In the genomic region with DNA sequence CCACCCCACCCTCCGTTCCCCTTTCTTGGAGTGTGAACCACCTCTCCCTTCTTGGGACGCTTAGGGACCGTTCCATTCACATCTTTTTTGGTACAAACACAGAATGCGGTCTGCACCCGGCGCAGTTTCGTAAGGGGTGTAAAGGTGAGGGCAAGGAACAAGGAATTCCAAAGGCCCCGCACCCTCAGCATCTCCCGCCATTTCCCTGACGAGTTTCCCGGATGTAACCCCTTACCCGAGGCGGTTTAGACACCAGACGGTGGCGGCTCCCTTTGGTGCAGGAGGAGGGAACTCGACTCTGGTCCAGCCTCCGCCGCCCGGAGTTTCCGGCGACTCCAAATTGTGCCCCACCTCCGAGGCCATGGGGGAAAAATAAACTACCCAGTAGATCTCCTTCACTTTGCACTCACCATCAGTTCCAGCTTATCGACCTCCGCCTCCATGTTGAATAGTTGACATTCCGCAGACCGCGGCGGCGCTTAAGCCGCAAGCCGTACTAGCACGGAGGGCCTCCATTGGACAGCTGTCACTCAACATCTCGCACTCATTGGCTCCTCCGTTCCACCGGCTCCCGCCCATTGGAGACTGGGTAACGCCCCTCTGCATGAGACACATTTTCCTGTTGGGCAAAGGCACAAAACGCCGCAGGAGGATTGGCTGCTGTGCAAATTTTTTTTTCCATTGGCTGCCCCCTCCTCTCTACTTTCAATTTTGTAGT, we compare ENCODE assay signal across 8 cellular contexts. TPM values are rescaled to one million over a fixed set of nuclear protein-coding genes. Genes with fewer than 3 reads are reported as not detected.
A peak's percentile ranks its signal among the peaks of the same experiment; 100 is the strongest.
DNase-seq lines count a peak whose midpoint lies in the region; ATAC-seq, FAIRE-seq and TF ChIP-seq lines count a peak whose summit lies in the region.

TSS of gene SKA2 (minus strand) at position 466 of the 718 bp plus-strand sequence. CDS start at position 443, 23 bp downstream.

- in situ Hi-C loops in Panc1 (cut with HindIII; ENCODE audit: low pct_unique_long_range_greater_than_20kb, low sequenced_read_pairs), result no loop called here

- H3K4me3 ChIP-seq in Panc1 (ENCODE audit: low read depth in 2 of 2, low read length in 2 of 2), result peak within 1 kb of the TSS; percentile 80 to 86
- H3K4me3 ChIP-seq in fibroblast of the aortic adventitia (ENCODE audit: low read depth, low read length), result peak within 1 kb of the TSS; percentile 92
- peak within 1 kb of the TSS; percentile 83 for H3K4me3 ChIP-seq in suprapubic skin

- POLR2A ChIA-PET in Panc1 (lab: Charles Lee), result interaction anchor here (0.5 to 2.1 kb wide), 4 partner anchors 8 to 99 kb away, joined by 3 to 9 read pairs (median 6); partner anchors contain the start of gene TRIM37

- H3K9me3 ChIP-seq in Panc1 (ENCODE audit: control insufficient read depth, insufficient read depth, low read depth, low read length), result no peaks in the 10 kb centered on the region
- no peaks in the 10 kb centered on the region for H3K9me3 ChIP-seq in suprapubic skin

- TF ChIP-seq CTCF in D721Med (IDR thresholded peaks at IDR 0.05; ENCODE audit: insufficient read depth, missing control alignments) (no peak), Panc1 (IDR thresholded peaks at IDR 0.05) (no peak), fibroblast of the aortic adventitia (IDR thresholded peaks at IDR 0.05; ENCODE audit: insufficient read depth, low read length) (no peak), suprapubic skin (IDR thresholded peaks at IDR 0.05) (no peak)

- CTCF ChIA-PET in Panc1 (lab: Charles Lee), result no interaction called here

- DNase-seq in D721Med (ENCODE audit: insufficient read length, low spot score) (no peak), HuH-7.5 (ENCODE audit: low spot score) (peak; percentile 71), Panc1 (ENCODE audit: low read depth, low spot score) (peak; percentile 98), fibroblast of the aortic adventitia (ENCODE audit: low read depth) (no peak), nucleus accumbens (lab: John Stamatoyannopoulos, UW) (peak in 54 of 56 donors; percentile 90 to 100 (median 99)), suprapubic skin (ENCODE audit: low spot score in 2 of 2) (peak; percentile 98)
- DNase-seq in activated T-helper 1 cell treated with anti-CD3 and anti-CD28 coated beads, Interleukin-2, amount 50 U/mL, for 16 hours (ENCODE audit: low read depth in 1 of 2, low spot score in 1 of 2), result peak; percentile 90 to 94

- no peak for TF ChIP-seq EP300 in suprapubic skin (IDR thresholded peaks at IDR 0.05)

- peaks cover 7% of the 10 kb centered on the region for H3K36me3 ChIP-seq in Panc1 (ENCODE audit: control insufficient read depth, insufficient read depth, low read length)
- no peaks in the 10 kb centered on the region for H3K36me3 ChIP-seq in suprapubic skin

- H3K27ac ChIP-seq in Panc1 (ENCODE audit: low read length), result peak within 1 kb of the TSS; percentile 95
- H3K27ac ChIP-seq in suprapubic skin, result peak within 1 kb of the TSS; percentile 86

- no TSS peak for BruUV-seq in Panc1 (replicated peaks; lab: Mats Ljungman, UMichigan)

- intact Hi-C loops in Panc1 (cut with micrococcal nuclease; ENCODE audit: unreplicated experiment), result loop anchor here (5.0 kb wide), 1 partner anchor 808 kb away; no protein-coding TSS in a partner anchor

- H3K27me3 ChIP-seq in Panc1 (ENCODE audit: control insufficient read depth, insufficient read depth, low read length) (no peaks in the 10 kb centered on the region), suprapubic skin (no peaks in the 10 kb centered on the region)

- peak; percentile 81 for ATAC-seq in GM21529 (IDR thresholded peaks at IDR 0.05; ENCODE audit: unreplicated experiment)
- peak; percentile 92 for ATAC-seq in Panc1

- H3K4me1 ChIP-seq in Panc1 (ENCODE audit: control insufficient read depth, insufficient read depth, low read length) (peaks cover 32% of the 10 kb centered on the region), suprapubic skin (peaks cover 24% of the 10 kb centered on the region)

- TF ChIP-seq POLR2A in suprapubic skin (IDR thresholded peaks at IDR 0.05), result no peak

- under 1% methylated on average over 39 of the region's 39 CpGs for WGBS in suprapubic skin

- peak; percentile 6 for FAIRE-seq in D721Med (lab: Jason Lieb, UNC)

RNA-seq across cellular contexts. Expression of gene SKA2, which starts in this region (rescaled TPM):
- total RNA-seq in Panc1 (2021; ENCODE audit: unreplicated experiment) (30.3 TPM), fibroblast of the aortic adventitia (ENCODE audit: low replicate concordance) (63.4 and 136 TPM in 2 replicates), suprapubic skin (10 to 100 TPM; 13.5 to 34.1 (median 18.8) TPM)
- 9.2 TPM for polyA plus RNA-seq in Panc1 (2012; ENCODE audit: insufficient read length)

Comparison
In these comparisons a context has a peak if more than half of its experiments do, and no peak if none do; other contexts are left out.
1. DNase-seq: peak in HuH-7.5 (single experiment), Panc1 (single experiment), activated T-helper 1 cell treated with anti-CD3 and anti-CD28 coated beads, Interleukin-2, amount 50 U/mL, for 16 hours (2 of 2), nucleus accumbens (54 of 56) and suprapubic skin (2 of 2); none in D721Med (single experiment) and fibroblast of the aortic adventitia (single experiment).
2. Peak in every context shown above with its lines, with median percentiles within 50 percentile points of each other: H3K4me3 ChIP-seq.